20 cellular contexts compared by ENCODE assay signal in genomic region chr12:62840806-62841205, GRCh38.
"Had no signal": no experiment of that assay in that cellular context is flagged by ENCODE, and none has a peak within 500 bp of the region (broad histone marks: within the 10 kb centered on the region; RNA-seq: fewer than 3 reads in every experiment).

No MANE protein-coding gene starts in this region.

- H3K4me1 Mint-ChIP-seq: natural killer cell; stimulated activated effector memory CD8-positive, alpha-beta T cell treated with anti-CD3 and anti-CD28 coated beads, Interleukin-12 subunit alpha, Interleukin-12 subunit beta, amount 100 ng/mL, for 72 hours had no signal

- H3K9me3 ChIP-seq: gastrocnemius medialis, neutrophil, right lobe of liver, stomach, thyroid gland had no signal

- H3K4me3 Mint-ChIP-seq: natural killer cell; stimulated activated effector memory CD8-positive, alpha-beta T cell treated with anti-CD3 and anti-CD28 coated beads, Interleukin-12 subunit alpha, Interleukin-12 subunit beta, amount 100 ng/mL, for 72 hours had no signal

- H3K36me3 ChIP-seq: gastrocnemius medialis, neutrophil, right lobe of liver, stomach, thyroid gland had no signal

- DNase-seq: dorsolateral prefrontal cortex; effector CD4-positive, alpha-beta T cell; gastrocnemius medialis; head of caudate nucleus; natural killer cell; right lobe of liver; small intestine; stimulated activated CD4-positive, alpha-beta T cell treated with anti-CD3 and anti-CD28 coated beads, Interleukin-1b, Interleukin-23, amount 100 ng/mL, for 48 hours; stimulated activated CD4-positive, alpha-beta T cell treated with anti-CD3 and anti-CD28 coated beads, Interleukin-4, amount 100 ng/mL, for 24 hours; stimulated activated naive CD4-positive, alpha-beta T cell treated with Interleukin-2 at 50 U/mL for 16 hours; stomach; thyroid gland; trophoblast cell had no signal

- H3K4me3 ChIP-seq: dorsolateral prefrontal cortex, gastrocnemius medialis, right lobe of liver, stomach, thyroid gland had no signal

- H3K27me3 ChIP-seq: dorsolateral prefrontal cortex, gastrocnemius medialis, neutrophil, right lobe of liver, stomach, thyroid gland had no signal

- H3K27ac Mint-ChIP-seq: natural killer cell; progenitor cell of endocrine pancreas; stimulated activated effector memory CD8-positive, alpha-beta T cell treated with anti-CD3 and anti-CD28 coated beads, Interleukin-12 subunit alpha, Interleukin-12 subunit beta, amount 100 ng/mL, for 72 hours had no signal

- H3K27me3 Mint-ChIP-seq: progenitor cell of endocrine pancreas had no signal

- H3K4me1 ChIP-seq: thyroid gland had no signal

- H3K36me3 Mint-ChIP-seq: natural killer cell; stimulated activated effector memory CD8-positive, alpha-beta T cell treated with anti-CD3 and anti-CD28 coated beads, Interleukin-12 subunit alpha, Interleukin-12 subunit beta, amount 100 ng/mL, for 72 hours had no signal

- H3K9ac ChIP-seq: parathyroid adenoma had no signal

- ATAC-seq: esophagus mucosa; gastrocnemius medialis; left lobe of liver; natural killer cell; right lobe of liver; stimulated activated effector memory CD8-positive, alpha-beta T cell treated with anti-CD3 and anti-CD28 coated beads, Interleukin-12 subunit alpha, Interleukin-12 subunit beta, amount 100 ng/mL, for 72 hours had no signal

- H3K27ac ChIP-seq: epithelial cell of prostate, gastrocnemius medialis, neutrophil, parathyroid adenoma, right lobe of liver, stomach, thyroid gland had no signal
